Comparison of ENCODE assay signal across 8 cellular contexts in the genomic region with DNA sequence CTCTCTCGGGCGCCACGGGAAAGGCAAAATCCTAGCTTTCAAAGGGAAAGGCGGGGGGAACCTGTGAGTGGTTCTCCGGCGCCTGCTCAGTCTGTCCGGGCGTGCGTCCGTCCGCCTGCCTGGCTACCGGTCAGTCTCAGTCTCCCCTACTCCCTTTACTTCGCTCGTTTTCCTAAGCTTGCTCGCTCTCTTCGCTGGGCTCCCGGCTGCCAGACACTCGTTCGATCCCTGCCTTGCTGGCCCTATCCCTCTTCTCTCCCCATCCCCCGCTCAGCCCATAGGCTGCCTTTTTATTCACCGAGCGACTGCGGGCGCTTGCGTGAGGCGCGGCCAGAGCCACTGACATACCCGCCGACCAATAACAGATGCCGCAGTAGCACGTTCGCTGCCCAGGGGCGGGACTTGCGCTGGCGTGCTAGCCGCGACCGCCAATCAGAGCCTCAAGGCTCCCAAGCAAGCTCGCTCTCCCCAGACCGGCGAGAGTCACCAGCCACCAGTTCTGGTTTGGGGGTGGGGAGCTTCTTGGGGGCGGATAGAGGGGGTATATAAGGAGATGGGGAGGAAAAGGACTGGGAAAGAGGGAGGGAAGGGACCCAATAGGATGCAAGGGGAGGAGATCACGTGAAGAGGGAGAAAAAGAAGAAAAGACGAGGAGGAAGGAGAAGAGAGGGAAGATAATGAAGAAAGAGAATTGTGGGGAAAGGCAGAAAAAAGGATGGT. TPM values are rescaled to one million over a fixed set of nuclear protein-coding genes. Genes with fewer than 3 reads are reported as not detected.
A peak's percentile ranks its signal among the peaks of the same experiment; 100 is the strongest.
DNase-seq lines count a peak whose midpoint lies in the region; ATAC-seq and TF ChIP-seq lines count a peak whose summit lies in the region.

No MANE protein-coding gene starts in this region.

- H3K4me3 ChIP-seq in AG04450 (ENCODE audit: low read depth, low read length): peak overlapping the region; percentile 74
- H3K4me3 ChIP-seq in smooth muscle cell: peak overlapping the region; percentile 68

- H4K20me1 ChIP-seq in smooth muscle cell (ENCODE audit: low read depth): no peaks in the 10 kb centered on the region

- H3K27ac Mint-ChIP-seq in activated B cell treated with CpG ODN at 0.5 μM for 24 hours (peak overlapping the region; percentile 98), immature natural killer cell (peak overlapping the region; percentile 93 to 99 (median 96))

- H3K36me3 Mint-ChIP-seq in activated B cell treated with CpG ODN at 0.5 μM for 24 hours (ENCODE audit: low read depth) (peaks cover 6% of the 10 kb centered on the region), immature natural killer cell (no peaks in the 10 kb centered on the region)

- peaks cover 25% of the 10 kb centered on the region for H3K4me1 Mint-ChIP-seq in activated B cell treated with CpG ODN at 0.5 μM for 24 hours
- H3K4me1 Mint-ChIP-seq in immature natural killer cell: peaks cover 39 to 43% of the 10 kb centered on the region in 2 donors

- POLR2A ChIA-PET in AG04450 (lab: Yijun Ruan, JAX) (interaction anchor here (0.7 to 1.2 kb wide), 2 partner anchors 25 to 30 kb away, joined by 3 read pairs; no protein-coding TSS in a partner anchor), activated B cell treated with CpG ODN at 0.5 μM for 24 hours (lab: Charles Lee) (interaction anchor here (0.6 to 1.8 kb wide), 7 partner anchors 10 to 1780 kb away, joined by 3 to 11 read pairs (median 3); a partner anchor contains a TSS)

- H3F3A ChIP-seq in smooth muscle cell (ENCODE audit: low read depth): peaks cover 7% of the 10 kb centered on the region

- H3K4me1 ChIP-seq in smooth muscle cell (ENCODE audit: low read depth): peaks cover 4% of the 10 kb centered on the region

- peak overlapping the region; percentile 80 for H2AFZ ChIP-seq in smooth muscle cell (ENCODE audit: low read depth)

- H3K9me3 Mint-ChIP-seq in activated B cell treated with CpG ODN at 0.5 μM for 24 hours (no peaks in the 10 kb centered on the region), immature natural killer cell (peaks cover 0 to 2% (median 0%) of the 10 kb centered on the region in 6 donors)

- TF ChIP-seq CTCF in AG04450 (IDR thresholded peaks at IDR 0.05; ENCODE audit: low read depth, low read length): no peak
- no peak for TF ChIP-seq CTCF in activated B cell treated with CpG ODN at 0.5 μM for 24 hours (IDR thresholded peaks at IDR 0.05)
- TF ChIP-seq CTCF in smooth muscle cell (IDR thresholded peaks at IDR 0.05; ENCODE audit: borderline replicate concordance, insufficient read depth, poor library complexity, severe bottlenecking): no peak

- H3K27me3 ChIP-seq in AG04450 (ENCODE audit: control insufficient read depth, insufficient read depth, low read length): no peaks in the 10 kb centered on the region
- H3K27me3 ChIP-seq in smooth muscle cell (ENCODE audit: low read depth): no peaks in the 10 kb centered on the region

- peak; percentile 88 for DNase-seq in AG04450 (ENCODE audit: low read depth, low spot score)
- peak; percentile 82 for DNase-seq in NCI-H2227 treated with DMSO at 0.1 percent for 48 hours (lab: John Stamatoyannopoulos, UW)
- DNase-seq in activated B cell treated with CpG ODN at 0.5 μM for 24 hours: peak; percentile 70
- peak; percentile 18 to 97 (median 88) for DNase-seq in caudate nucleus (lab: John Stamatoyannopoulos, UW)
- peak; percentile 85 to 89 (median 87) for DNase-seq in immature natural killer cell
- peak; percentile 44 for DNase-seq in smooth muscle cell (lab: John Stamatoyannopoulos, UW; ENCODE audit: unreplicated experiment)

- H3K79me2 ChIP-seq in smooth muscle cell (ENCODE audit: low read depth): peaks cover 25% of the 10 kb centered on the region

- CTCF ChIA-PET in AG04450 (lab: Charles Lee) (interaction anchor here (0.6 kb wide), 1 partner anchor 19 kb away, joined by 3 read pairs; no protein-coding TSS in a partner anchor), activated B cell treated with CpG ODN at 0.5 μM for 24 hours (lab: Charles Lee) (no interaction called here)

- intact Hi-C loops in activated B cell treated with CpG ODN at 0.5 μM for 24 hours (cut with micrococcal nuclease): loop anchor here (1.0 to 10.0 kb wide), 4 partner anchors 194 to 1780 kb away; a partner anchor contains a TSS

- peak overlapping the region; percentile 89 for H3K4me2 ChIP-seq in smooth muscle cell

- H3K27ac ChIP-seq in AG04450 (ENCODE audit: low read depth, low read length) (peak overlapping the region; percentile 83), caudate nucleus (ENCODE audit: low read depth, low read length) (peak overlapping the region; percentile 78), smooth muscle cell (ENCODE audit: low read depth) (peak overlapping the region; percentile 77)

- peak overlapping the region; percentile 77 for H3K9ac ChIP-seq in smooth muscle cell (ENCODE audit: low read depth)

- H3K9me3 ChIP-seq in AG04450 (ENCODE audit: control insufficient read depth, insufficient read depth, low read length): no peaks in the 10 kb centered on the region
- no peaks in the 10 kb centered on the region for H3K9me3 ChIP-seq in smooth muscle cell (replicated peaks; ENCODE audit: low read depth)

- 29% methylated on average over 44 of the region's 44 CpGs for WGBS in smooth muscle cell (ENCODE audit: low lambda C conversion rate)

- no peaks in the 10 kb centered on the region for H3K36me3 ChIP-seq in smooth muscle cell (ENCODE audit: low read depth)

- ATAC-seq in GM18907 (IDR thresholded peaks at IDR 0.05; ENCODE audit: unreplicated experiment): peak; percentile 96
- ATAC-seq in HG03139 (IDR thresholded peaks at IDR 0.05; ENCODE audit: unreplicated experiment): peak; percentile 99
- peak; percentile 98 for ATAC-seq in activated B cell treated with CpG ODN at 0.5 μM for 24 hours (ENCODE audit: low read depth)

- H3K27me3 Mint-ChIP-seq in activated B cell treated with CpG ODN at 0.5 μM for 24 hours: no peaks in the 10 kb centered on the region
- H3K27me3 Mint-ChIP-seq in immature natural killer cell (ENCODE audit: low read depth in 3 of 3): peaks cover 8 to 10% (median 8%) of the 10 kb centered on the region in 3 donors

- H3K4me3 Mint-ChIP-seq in activated B cell treated with CpG ODN at 0.5 μM for 24 hours (peak overlapping the region; percentile 99), immature natural killer cell (peak overlapping the region; percentile 96 to 100 (median 99))

RNA-seq across cellular contexts. Expression of a gene that starts 30.0 kb away (rescaled TPM):
- polyA plus RNA-seq in AG04450 (2011; rRNA removed) (8.4 and 9.1 TPM in 2 replicates), immature natural killer cell (10 to 100 TPM; 13.3 to 21.2 (median 15.5) TPM), smooth muscle cell (9.1 and 10.6 TPM in 2 replicates)
- 11.4 and 18.7 TPM in 2 replicates for polyA minus RNA-seq in AG04450 (2011; rRNA and poly(A)+ RNA removed)
- total RNA-seq in activated B cell treated with CpG ODN at 0.5 μM for 24 hours (20.5 and 25.1 TPM in 2 replicates), smooth muscle cell (17.4 and 20.0 TPM in 2 replicates)

Comparison
In these comparisons a context has a peak if more than half of its experiments do, and no peak if none do; other contexts are left out.
1. Peak in every context shown above with its lines: DNase-seq, ATAC-seq, H3K4me3 ChIP-seq and H3K27ac ChIP-seq.